24 cellular contexts compared by ENCODE assay signal in the genomic region with DNA sequence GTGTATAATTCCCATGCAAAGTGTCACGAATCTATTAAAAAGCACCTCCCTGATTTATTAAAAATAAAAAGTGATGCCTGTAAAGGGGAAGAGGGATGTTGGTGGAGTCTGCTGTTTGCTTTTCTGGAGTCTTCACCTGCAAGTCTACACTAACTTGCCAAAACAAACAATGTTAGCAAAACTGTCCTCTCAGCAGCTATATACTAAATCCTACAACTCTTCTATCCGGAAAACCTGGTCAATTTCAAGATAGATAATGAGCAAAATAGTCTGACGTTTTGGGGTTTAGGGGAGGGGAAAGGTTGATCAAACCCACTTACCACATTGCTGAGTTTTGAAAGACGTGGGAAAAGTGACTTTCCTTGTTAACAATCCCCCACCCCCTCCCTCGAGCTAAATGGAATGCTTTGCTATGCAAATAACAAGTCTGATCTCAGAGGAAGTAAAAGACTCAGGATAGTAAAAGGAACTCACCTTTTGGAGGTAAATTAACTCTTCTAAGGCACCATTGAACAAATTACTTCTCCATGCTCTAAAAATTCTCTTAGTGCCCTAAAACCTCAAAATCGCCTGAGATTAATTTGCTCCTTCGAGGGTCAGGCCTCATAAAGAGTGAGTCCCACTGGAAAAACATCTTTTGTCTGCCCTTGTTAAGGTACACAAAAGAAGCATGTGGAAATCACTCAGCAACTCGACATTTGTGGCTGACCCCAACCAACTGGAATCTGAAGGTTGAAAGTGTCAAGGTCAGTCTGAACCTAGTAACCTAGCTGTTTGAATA. TPM values are rescaled to one million over a fixed set of nuclear protein-coding genes. Genes with fewer than 3 reads are reported as not detected.
A peak's percentile ranks its signal among the peaks of the same experiment; 100 is the strongest.
DNase-seq lines count a peak whose midpoint lies in the region; ATAC-seq, FAIRE-seq and TF ChIP-seq lines count a peak whose summit lies in the region.
"Had no signal": no experiment of that assay in that cellular context is flagged by ENCODE, and none has a peak within 500 bp of the region (broad histone marks: within the 10 kb centered on the region; RNA-seq: fewer than 3 reads in every experiment).

No MANE protein-coding gene starts in this region.

- TF ChIP-seq CTCF in endothelial cell of umbilical vein (IDR thresholded peaks at IDR 0.05; ENCODE audit: extremely low read depth in 1 of 2, insufficient read depth in 1 of 2, low read depth in 1 of 2, low read length in 2 of 2) (no peak), nephron (IDR thresholded peaks at IDR 0.05; ENCODE audit: unreplicated experiment in 3 of 3) (no peak)

- TF ChIP-seq POLR2A in endothelial cell of umbilical vein (IDR thresholded peaks at IDR 0.05; ENCODE audit: low read depth, low read length): no peak

- FAIRE-seq in endothelial cell of umbilical vein (lab: Jason Lieb, UNC): no peak
- FAIRE-seq: colon, GM18507 had no signal

- no peaks in the 10 kb centered on the region for H3K79me2 ChIP-seq in endothelial cell of umbilical vein (ENCODE audit: control insufficient read depth, insufficient read depth, low read length)

- DNase-seq in G401 (ENCODE audit: low spot score): peak; percentile 51
- DNase-seq in LoVo (ENCODE audit: low spot score): peak; percentile 22
- DNase-seq in endothelial cell of umbilical vein (ENCODE audit: low read depth, low spot score): no peak
- no peak for DNase-seq in EL
- no peak for DNase-seq in pons (ENCODE audit: low spot score)
- DNase-seq in HuH-7.5 (ENCODE audit: low spot score): no peak
- DNase-seq: activated CD4-positive, alpha-beta memory T cell treated with anti-CD3 and anti-CD28 coated beads for 36 hours; activated naive CD4-positive, alpha-beta T cell treated with anti-CD3 and anti-CD28 coated beads, Interleukin-2, amount 50 U/mL, for 16 hours; activated T-cell treated with anti-CD3 and anti-CD28 coated beads, Interleukin-2, amount 50 U/mL, for 1 hour; HCEC 1CT; MV-4-11; natural killer cell; NCI-H2171 treated with DMSO at 0.1 percent for 48 hours; psoas muscle; stimulated activated CD4-positive, alpha-beta T cell treated with anti-CD3 and anti-CD28 coated beads, Interleukin-12 subunit alpha, Interleukin-12 subunit beta, amount 100 ng/mL, for 4 hours; thyroid gland had no signal

- CTCF ChIA-PET in endothelial cell of umbilical vein (lab: Charles Lee): interaction anchor here (1.0 to 2.1 kb wide), 3 partner anchors 10 to 386 kb away, joined by 4 to 5 read pairs (median 5); no protein-coding TSS in a partner anchor

- H3K4me2 ChIP-seq in endothelial cell of umbilical vein (ENCODE audit: insufficient read depth, low read length): no peak overlapping the region

- H3K27me3 ChIP-seq in endothelial cell of umbilical vein (ENCODE audit: control insufficient read depth in 2 of 2, insufficient read depth in 2 of 2, low read length in 2 of 2): no peaks in the 10 kb centered on the region
- H3K27me3 ChIP-seq: foreskin keratinocyte, thyroid gland had no signal

- peaks cover 10% of the 10 kb centered on the region for H3K4me1 Mint-ChIP-seq in nephron
- H3K4me1 Mint-ChIP-seq: IgD-negative memory B cell; natural killer cell; stimulated activated memory B cell treated with anti-CD40 and anti-IgM and Interleukin-4, amounts not matched to agents 10 μg/mL and 1 μg/mL and 100 μg/mL, for 72 hours had no signal

- H3K4me3 Mint-ChIP-seq in nephron: no peak overlapping the region
- H3K4me3 Mint-ChIP-seq: activated CD4-positive, alpha-beta memory T cell treated with anti-CD3 and anti-CD28 coated beads for 36 hours; IgD-negative memory B cell; natural killer cell; stimulated activated memory B cell treated with anti-CD40 and anti-IgM and Interleukin-4, amounts not matched to agents 10 μg/mL and 1 μg/mL and 100 μg/mL, for 72 hours had no signal

- ATAC-seq in HG02885 (IDR thresholded peaks at IDR 0.05; ENCODE audit: poor library complexity, unreplicated experiment): no peak
- ATAC-seq: foreskin keratinocyte; natural killer cell; psoas muscle; stimulated activated memory B cell treated with anti-CD40 and anti-IgM and Interleukin-4, amounts not matched to agents 10 μg/mL and 1 μg/mL and 100 μg/mL, for 72 hours had no signal

- H3K27ac ChIP-seq in endothelial cell of umbilical vein (ENCODE audit: insufficient read depth, low read depth, low read length): no peak overlapping the region
- H3K27ac ChIP-seq: foreskin keratinocyte, psoas muscle, thyroid gland had no signal

- in situ Hi-C loops in G401 (cut with HindIII; ENCODE audit: low sequenced_read_pairs): loop anchor here (25.0 kb wide), 1 partner anchor 394 kb away; no protein-coding TSS in a partner anchor

- H3K27ac Mint-ChIP-seq in nephron: peak overlapping the region in 2 of 3 experiments; percentile 40 to 66
- H3K27ac Mint-ChIP-seq: activated CD4-positive, alpha-beta memory T cell treated with anti-CD3 and anti-CD28 coated beads for 36 hours; IgD-negative memory B cell; natural killer cell; stimulated activated memory B cell treated with anti-CD40 and anti-IgM and Interleukin-4, amounts not matched to agents 10 μg/mL and 1 μg/mL and 100 μg/mL, for 72 hours had no signal

- no TSS peak for BruUV-seq in endothelial cell of umbilical vein (replicated peaks; lab: Mats Ljungman, UMichigan)

- no peaks in the 10 kb centered on the region for H3K36me3 Mint-ChIP-seq in nephron (ENCODE audit: low read depth)
- H3K36me3 Mint-ChIP-seq: activated CD4-positive, alpha-beta memory T cell treated with anti-CD3 and anti-CD28 coated beads for 36 hours; IgD-negative memory B cell; stimulated activated memory B cell treated with anti-CD40 and anti-IgM and Interleukin-4, amounts not matched to agents 10 μg/mL and 1 μg/mL and 100 μg/mL, for 72 hours had no signal

- H3K4me1 ChIP-seq in endothelial cell of umbilical vein (ENCODE audit: control insufficient read depth, extremely low read depth, insufficient read depth, low read length): peaks cover 32% of the 10 kb centered on the region
- H3K4me1 ChIP-seq: foreskin keratinocyte, psoas muscle had no signal

- H3K9ac ChIP-seq in endothelial cell of umbilical vein (replicated peaks; ENCODE audit: extremely low read depth, insufficient read depth, low read length): no peak overlapping the region

- no peak overlapping the region for H3K4me3 ChIP-seq in endothelial cell of umbilical vein (replicated peaks in 1 of 3; ENCODE audit: insufficient read depth in 1 of 3, low read depth in 1 of 3, low read length in 3 of 3)
- H3K4me3 ChIP-seq: lung, psoas muscle, thyroid gland had no signal

- no peaks in the 10 kb centered on the region for H3K9me3 ChIP-seq in endothelial cell of umbilical vein (replicated peaks; ENCODE audit: control insufficient read depth, insufficient read depth, low read length)
- H3K9me3 ChIP-seq: psoas muscle, thyroid gland had no signal

- peak overlapping the region; percentile 17 for H2AFZ ChIP-seq in endothelial cell of umbilical vein (ENCODE audit: low read depth, low read length)

- H4K20me1 ChIP-seq in endothelial cell of umbilical vein (replicated peaks; ENCODE audit: control insufficient read depth, extremely low read depth, insufficient read depth, low read length): no peaks in the 10 kb centered on the region

- no peaks in the 10 kb centered on the region for H3K9me1 ChIP-seq in endothelial cell of umbilical vein (replicated peaks; ENCODE audit: control insufficient read depth, extremely low read depth, insufficient read depth, low read length)

- dilution Hi-C loops in endothelial cell of umbilical vein (cut with MboI; ENCODE audit: extremely low pct_ligation_motif_present, low sequenced_read_pairs): no loop called here

- H3K36me3 ChIP-seq in endothelial cell of umbilical vein (ENCODE audit: control insufficient read depth in 2 of 2, extremely low read depth in 1 of 2, insufficient read depth in 2 of 2, low read length in 2 of 2): no peaks in the 10 kb centered on the region
- H3K36me3 ChIP-seq: thyroid gland had no signal

- H3K9me3 Mint-ChIP-seq in nephron: no peaks in the 10 kb centered on the region
- H3K9me3 Mint-ChIP-seq: activated CD4-positive, alpha-beta memory T cell treated with anti-CD3 and anti-CD28 coated beads for 36 hours; IgD-negative memory B cell; natural killer cell; stimulated activated memory B cell treated with anti-CD40 and anti-IgM and Interleukin-4, amounts not matched to agents 10 μg/mL and 1 μg/mL and 100 μg/mL, for 72 hours had no signal

- H3K27me3 Mint-ChIP-seq in nephron (ENCODE audit: low read depth): peaks cover 51% of the 10 kb centered on the region

- POLR2A ChIA-PET in endothelial cell of umbilical vein (lab: Charles Lee): interaction anchor here (0.5 kb wide), 1 partner anchor 361 kb away, joined by 3 read pairs; no protein-coding TSS in a partner anchor

- intact Hi-C loops in endothelial cell of umbilical vein (cut with micrococcal nuclease): no loop called here

TF ChIP-seq in endothelial cell of umbilical vein, 7 proteins besides CTCF, POLR2A, EP300 and RAD21:
- no peak for TF ChIP-seq POLR2AphosphoS5 (IDR thresholded peaks at IDR 0.05; ENCODE audit: insufficient read depth, low read depth, low read length)
- TF ChIP-seq FOS (IDR thresholded peaks at IDR 0.05; ENCODE audit: borderline replicate concordance, insufficient read depth, low read length): no peak
- TF ChIP-seq MYC (IDR thresholded peaks at IDR 0.05; ENCODE audit: low read depth, low read length): no peak
- TF ChIP-seq, protein P1, sequence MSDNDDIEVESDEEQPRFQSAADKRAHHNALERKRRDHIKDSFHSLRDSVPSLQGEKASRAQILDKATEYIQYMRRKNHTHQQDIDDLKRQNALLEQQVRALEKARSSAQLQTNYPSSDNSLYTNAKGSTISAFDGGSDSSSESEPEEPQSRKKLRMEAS (IDR thresholded peaks at IDR 0.05; ENCODE audit: insufficient read depth, insufficient read length): no peak
- TF ChIP-seq JUN (IDR thresholded peaks at IDR 0.05; ENCODE audit: borderline replicate concordance, insufficient read depth, insufficient read length, low read depth): no peak
- no peak for TF ChIP-seq EZH2 (IDR thresholded peaks at IDR 0.05; ENCODE audit: borderline replicate concordance, low read depth, low read length, severe bottlenecking)

RNA-seq across cellular contexts. Expression of a gene that starts 13.5 kb away (rescaled TPM):
- total RNA-seq in G401 (2014; rRNA removed; shearing (Covaris generic)): 461 and 546 TPM in 2 replicates
- total RNA-seq in endothelial cell of umbilical vein: 201 and 238 TPM in 2 replicates
- polyA plus RNA-seq in endothelial cell of umbilical vein: 298 and 311 TPM in 2 replicates
- 258 and 307 TPM in 2 replicates for polyA plus RNA-seq in endothelial cell of umbilical vein (2011; cell fraction: cytosol; rRNA removed)
- polyA plus RNA-seq in endothelial cell of umbilical vein (2011; cell fraction: nucleus; rRNA removed): 187 and 237 TPM in 2 replicates
- 178 and 199 TPM in 2 replicates for polyA plus RNA-seq in endothelial cell of umbilical vein (2012)
- polyA minus RNA-seq in endothelial cell of umbilical vein: 300 and 367 TPM in 2 replicates
- polyA minus RNA-seq in endothelial cell of umbilical vein (2011; cell fraction: cytosol; rRNA and poly(A)+ RNA removed): not detected
- 100 and 117 TPM in 2 replicates for polyA minus RNA-seq in endothelial cell of umbilical vein (2011; cell fraction: nucleus; rRNA and poly(A)+ RNA removed)
- polyA plus RNA-seq: IgD-negative memory B cell had no signal

Comparison
In these comparisons a context has a peak if more than half of its experiments do, and no peak if none do; other contexts are left out.
1. DNase-seq: peak in G401 (single experiment) and LoVo (single experiment); none in endothelial cell of umbilical vein (single experiment), EL (single experiment), pons (single experiment) and HuH-7.5 (single experiment).